Comparison of ENCODE assay signal across 24 cellular contexts in genomic region chr3:27119639-27120038, GRCh38.
A peak's percentile ranks its signal among the peaks of the same experiment; 100 is the strongest.
DNase-seq lines count a peak whose midpoint lies in the region; ATAC-seq and TF ChIP-seq lines count a peak whose summit lies in the region.
"Had no signal": no experiment of that assay in that cellular context is flagged by ENCODE, and none has a peak within 500 bp of the region (broad histone marks: within the 10 kb centered on the region; RNA-seq: fewer than 3 reads in every experiment).

No MANE protein-coding gene starts in this region.

- peaks cover 2% of the 10 kb centered on the region for H3K36me3 Mint-ChIP-seq in neural progenitor cell
- H3K36me3 Mint-ChIP-seq: CD14-positive monocyte; CD4-positive, alpha-beta memory T cell; CD4-positive, CD25-positive, alpha-beta regulatory T cell had no signal

- DNase-seq in MM.1S, result no peak
- DNase-seq in SK-N-SH, result no peak
- no peak for DNase-seq in psoas muscle
- no peak for DNase-seq in neural progenitor cell (ENCODE audit: low spot score)
- DNase-seq: ACHN; BE2C; C1 segment of cervical spinal cord; CD4-positive, alpha-beta memory T cell; CD4-positive, CD25-positive, alpha-beta regulatory T cell; CD8-positive, alpha-beta memory T cell; COR-L47; DMS 273 treated with DMSO at 0.1 percent for 48 hours; DMS153; DMS53; DMS79; DND-41; EL; GDM1 had no signal

- CTCF ChIA-PET in SK-N-SH (lab: Yijun Ruan, JAX), result interaction anchor here (1.0 to 2.7 kb wide), 5 partner anchors 10 to 1275 kb away, joined by 3 to 14 read pairs (median 3); no protein-coding TSS in a partner anchor

- H3K79me2 ChIP-seq in MM.1S (ENCODE audit: low read length) (no peaks in the 10 kb centered on the region), SK-N-SH (ENCODE audit: insufficient read depth) (no peaks in the 10 kb centered on the region), neural progenitor cell (ENCODE audit: low read depth) (no peaks in the 10 kb centered on the region)

- peaks cover 4% of the 10 kb centered on the region for H3K9me3 Mint-ChIP-seq in neural progenitor cell
- H3K9me3 Mint-ChIP-seq: CD4-positive, CD25-positive, alpha-beta regulatory T cell; CD8-positive, alpha-beta memory T cell had no signal

- H3K9me3 ChIP-seq in MM.1S (replicated peaks; ENCODE audit: insufficient read depth, low read length), result no peaks in the 10 kb centered on the region
- no peaks in the 10 kb centered on the region for H3K9me3 ChIP-seq in SK-N-SH
- H3K9me3 ChIP-seq in psoas muscle, result no peaks in the 10 kb centered on the region
- H3K9me3 ChIP-seq in neural progenitor cell (ENCODE audit: low read depth), result no peaks in the 10 kb centered on the region
- H3K9me3 ChIP-seq: A549, BE2C had no signal

- H3K9ac ChIP-seq in MM.1S (ENCODE audit: low read length), result 0 out of 2 replicates have a peak overlapping the region, but pooled peaks have one; percentile 4
- H3K9ac ChIP-seq in SK-N-SH, result no peak overlapping the region
- H3K9ac ChIP-seq in neural progenitor cell, result no peak overlapping the region
- H3K9ac ChIP-seq: BLaER1 had no signal

- no peak overlapping the region for H3K4me3 Mint-ChIP-seq in neural progenitor cell
- H3K4me3 Mint-ChIP-seq: CD14-positive monocyte; CD4-positive, alpha-beta memory T cell; CD4-positive, CD25-positive, alpha-beta regulatory T cell; CD8-positive, alpha-beta memory T cell had no signal

- no peaks in the 10 kb centered on the region for H3F3A ChIP-seq in MM.1S (ENCODE audit: insufficient read depth, low read length)
- H3F3A ChIP-seq in SK-N-SH (replicated peaks; ENCODE audit: insufficient read depth), result no peaks in the 10 kb centered on the region
- H3F3A ChIP-seq in neural progenitor cell (ENCODE audit: low read depth), result peaks cover 2% of the 10 kb centered on the region

- H3K9me2 ChIP-seq in MM.1S (replicated peaks; ENCODE audit: insufficient read depth, low read length), result no peaks in the 10 kb centered on the region
- no peaks in the 10 kb centered on the region for H3K9me2 ChIP-seq in SK-N-SH

- H3K4me1 Mint-ChIP-seq in neural progenitor cell, result peaks cover 4% of the 10 kb centered on the region
- H3K4me1 Mint-ChIP-seq: CD14-positive monocyte; CD4-positive, alpha-beta memory T cell; CD4-positive, CD25-positive, alpha-beta regulatory T cell; CD8-positive, alpha-beta memory T cell had no signal

- H2AFZ ChIP-seq in MM.1S (ENCODE audit: low read length), result no peak overlapping the region
- no peak overlapping the region for H2AFZ ChIP-seq in SK-N-SH (ENCODE audit: low read depth)
- H2AFZ ChIP-seq in neural progenitor cell (replicated peaks), result no peak overlapping the region

- no peaks in the 10 kb centered on the region for H3K27me3 Mint-ChIP-seq in neural progenitor cell (ENCODE audit: insufficient read depth, low read depth)
- H3K27me3 Mint-ChIP-seq: CD4-positive, alpha-beta memory T cell; CD4-positive, CD25-positive, alpha-beta regulatory T cell; CD8-positive, alpha-beta memory T cell had no signal

- 11% methylated on average over 3 of the region's 3 CpGs for WGBS in SK-N-SH (ENCODE audit: low lambda C conversion rate)
- 24 to 40% (median 30%) methylated on average over 3 of the region's 3 CpGs for WGBS in psoas muscle, 3 donors

- TF ChIP-seq EP300 in SK-N-SH (IDR thresholded peaks at IDR 0.05; ENCODE audit: borderline replicate concordance in 1 of 2, low read depth in 1 of 2, low read length in 1 of 2), result peak in 1 of 2 experiments; percentile 51; a peak in 1 of 4 replicates

- ATAC-seq in psoas muscle, result no peak
- ATAC-seq: A549, GM12878 had no signal

- H3K27ac Mint-ChIP-seq in neural progenitor cell, result no peak overlapping the region
- H3K27ac Mint-ChIP-seq: CD14-positive monocyte; CD4-positive, alpha-beta memory T cell; CD4-positive, CD25-positive, alpha-beta regulatory T cell; CD8-positive, alpha-beta memory T cell had no signal

- H3K4me1 ChIP-seq in MM.1S (ENCODE audit: low read length), result peaks cover 4% of the 10 kb centered on the region; the same call in 1 of the 2 replicates
- peaks cover 0 to 2% of the 10 kb centered on the region in 2 experiments; a peak in 2 of 4 replicates for H3K4me1 ChIP-seq in SK-N-SH (ENCODE audit: control insufficient read depth in 1 of 2, insufficient read depth in 2 of 2, low read depth in 1 of 2, low read length in 1 of 2)
- no peaks in the 10 kb centered on the region for H3K4me1 ChIP-seq in psoas muscle
- peaks cover 3% of the 10 kb centered on the region for H3K4me1 ChIP-seq in neural progenitor cell
- H3K4me1 ChIP-seq: A549, BE2C, BLaER1 had no signal

- intact Hi-C loops in psoas muscle (cut with DNase I), result no loop called here

- H3K27ac ChIP-seq in MM.1S (ENCODE audit: low read length) (no peak overlapping the region), SK-N-SH (ENCODE audit: low read depth in 2 of 2, low read length in 1 of 2) (peak overlapping the region in 1 of 2 experiments; percentile 45; a peak in 1 of 4 replicates), VCaP (peak overlapping the region; percentile 36), psoas muscle (no peak overlapping the region), neural progenitor cell (no peak overlapping the region)
- H3K27ac ChIP-seq: 22Rv1, A549, BLaER1 had no signal

- TF ChIP-seq CTCF in MM.1S (IDR thresholded peaks at IDR 0.05; ENCODE audit: low read length) (no peak), SK-N-SH (IDR thresholded peaks at IDR 0.05) (no peak), VCaP (conservative IDR thresholded peaks at IDR 0.05) (no peak), psoas muscle (IDR thresholded peaks at IDR 0.05) (no peak), neural progenitor cell (IDR thresholded peaks at IDR 0.05) (no peak)

- no peak for TF ChIP-seq RAD21 in SK-N-SH (IDR thresholded peaks at IDR 0.05; ENCODE audit: low read length)

- H3K4me2 ChIP-seq in MM.1S (ENCODE audit: low read depth, low read length) (no peak overlapping the region), SK-N-SH (no peak overlapping the region), neural progenitor cell (no peak overlapping the region)
- H3K4me2 ChIP-seq: A549, BLaER1 had no signal

- POLR2A ChIA-PET in SK-N-SH (lab: Yijun Ruan, JAX), result no interaction called here

- H3K4me3 ChIP-seq in MM.1S (ENCODE audit: low read length) (no peak overlapping the region), SK-N-SH (ENCODE audit: low read depth in 2 of 2, low read length in 1 of 2) (no peak overlapping the region), psoas muscle (no peak overlapping the region), neural progenitor cell (no peak overlapping the region)
- H3K4me3 ChIP-seq: A549, BLaER1, GM12878 had no signal

- H3K36me3 ChIP-seq in MM.1S (replicated peaks; ENCODE audit: insufficient read depth, low read length), result no peaks in the 10 kb centered on the region
- H3K36me3 ChIP-seq in SK-N-SH (replicated peaks in 1 of 2; ENCODE audit: control insufficient read depth in 1 of 2, insufficient read depth in 2 of 2, low read length in 1 of 2), result no peaks in the 10 kb centered on the region
- H3K36me3 ChIP-seq in psoas muscle (ENCODE audit: insufficient read depth in 1 of 2, low read depth in 1 of 2), result peaks cover 0 to 22% of the 10 kb centered on the region in 2 donors
- H3K36me3 ChIP-seq in neural progenitor cell, result no peaks in the 10 kb centered on the region
- H3K36me3 ChIP-seq: BE2C, BLaER1 had no signal

- H4K20me1 ChIP-seq in MM.1S (ENCODE audit: insufficient read depth, low read length) (no peaks in the 10 kb centered on the region), SK-N-SH (ENCODE audit: insufficient read depth) (no peaks in the 10 kb centered on the region), neural progenitor cell (ENCODE audit: low read depth) (no peaks in the 10 kb centered on the region)
- H4K20me1 ChIP-seq: BLaER1 had no signal

- H3K27me3 ChIP-seq in MM.1S (replicated peaks; ENCODE audit: insufficient read depth, low read length) (no peaks in the 10 kb centered on the region), SK-N-SH (ENCODE audit: insufficient read depth) (no peaks in the 10 kb centered on the region), psoas muscle (ENCODE audit: insufficient read depth in 3 of 3, low read length in 2 of 3) (no peaks in the 10 kb centered on the region), neural progenitor cell (no peaks in the 10 kb centered on the region)
- H3K27me3 ChIP-seq: BE2C, BLaER1 had no signal

TF ChIP-seq in SK-N-SH, 30 proteins besides CTCF, POLR2A, EP300 and RAD21:
- no peak for TF ChIP-seq SIN3A (IDR thresholded peaks at IDR 0.05; ENCODE audit: borderline replicate concordance, low read depth, low read length)
- TF ChIP-seq YY1 (IDR thresholded peaks at IDR 0.05; ENCODE audit: low read depth), result no peak
- TF ChIP-seq USF2 (IDR thresholded peaks at IDR 0.05; ENCODE audit: borderline replicate concordance, low read depth, low read length), result no peak
- TF ChIP-seq RXRA (IDR thresholded peaks at IDR 0.05; ENCODE audit: borderline replicate concordance, low read depth), result no peak
- TF ChIP-seq TAF1 (IDR thresholded peaks at IDR 0.05; ENCODE audit: borderline replicate concordance, low read depth, low read length), result no peak
- peak; percentile 65 for TF ChIP-seq GATA2 (CRISPR knock-in tag; IDR thresholded peaks at IDR 0.05)
